ENCODE assay signal across 1 cellular context in the genomic region with DNA sequence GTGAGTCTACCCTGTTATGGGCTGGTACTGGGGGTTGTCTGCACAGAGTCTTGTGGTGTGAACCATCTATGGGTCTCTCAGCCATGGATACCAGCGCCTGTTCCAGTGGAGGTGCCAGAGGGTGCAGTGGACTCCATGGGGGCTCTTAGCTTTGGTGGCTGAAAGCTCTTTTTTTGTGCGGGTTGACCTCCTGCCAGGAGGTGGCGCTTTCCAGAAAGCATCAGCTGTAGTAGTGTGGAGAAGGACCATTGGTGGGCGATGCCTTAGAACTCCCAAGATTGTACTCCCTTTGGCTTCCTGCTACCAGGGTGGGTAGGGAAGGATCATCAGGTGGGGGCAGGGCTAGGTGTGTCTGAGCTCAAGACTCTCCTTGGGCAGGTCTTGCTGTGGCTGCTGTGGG.
TF ChIP-seq lines count a peak whose summit lies in the region.

No MANE protein-coding gene starts in this region.

TF ChIP-seq in SK-N-SH, 30 proteins besides CTCF, POLR2A, EP300 and RAD21 (continued from another document):
- TF ChIP-seq, protein P1, sequence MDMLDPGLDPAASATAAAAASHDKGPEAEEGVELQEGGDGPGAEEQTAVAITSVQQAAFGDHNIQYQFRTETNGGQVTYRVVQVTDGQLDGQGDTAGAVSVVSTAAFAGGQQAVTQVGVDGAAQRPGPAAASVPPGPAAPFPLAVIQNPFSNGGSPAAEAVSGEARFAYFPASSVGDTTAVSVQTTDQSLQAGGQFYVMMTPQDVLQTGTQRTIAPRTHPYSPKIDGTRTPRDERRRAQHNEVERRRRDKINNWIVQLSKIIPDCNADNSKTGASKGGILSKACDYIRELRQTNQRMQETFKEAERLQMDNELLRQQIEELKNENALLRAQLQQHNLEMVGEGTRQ (IDR thresholded peaks at IDR 0.05; ENCODE audit: borderline replicate concordance, low read depth, low read length): no peak
- no peak for TF ChIP-seq RXRA (IDR thresholded peaks at IDR 0.05; ENCODE audit: borderline replicate concordance, low read depth)
- TF ChIP-seq, protein P2, sequence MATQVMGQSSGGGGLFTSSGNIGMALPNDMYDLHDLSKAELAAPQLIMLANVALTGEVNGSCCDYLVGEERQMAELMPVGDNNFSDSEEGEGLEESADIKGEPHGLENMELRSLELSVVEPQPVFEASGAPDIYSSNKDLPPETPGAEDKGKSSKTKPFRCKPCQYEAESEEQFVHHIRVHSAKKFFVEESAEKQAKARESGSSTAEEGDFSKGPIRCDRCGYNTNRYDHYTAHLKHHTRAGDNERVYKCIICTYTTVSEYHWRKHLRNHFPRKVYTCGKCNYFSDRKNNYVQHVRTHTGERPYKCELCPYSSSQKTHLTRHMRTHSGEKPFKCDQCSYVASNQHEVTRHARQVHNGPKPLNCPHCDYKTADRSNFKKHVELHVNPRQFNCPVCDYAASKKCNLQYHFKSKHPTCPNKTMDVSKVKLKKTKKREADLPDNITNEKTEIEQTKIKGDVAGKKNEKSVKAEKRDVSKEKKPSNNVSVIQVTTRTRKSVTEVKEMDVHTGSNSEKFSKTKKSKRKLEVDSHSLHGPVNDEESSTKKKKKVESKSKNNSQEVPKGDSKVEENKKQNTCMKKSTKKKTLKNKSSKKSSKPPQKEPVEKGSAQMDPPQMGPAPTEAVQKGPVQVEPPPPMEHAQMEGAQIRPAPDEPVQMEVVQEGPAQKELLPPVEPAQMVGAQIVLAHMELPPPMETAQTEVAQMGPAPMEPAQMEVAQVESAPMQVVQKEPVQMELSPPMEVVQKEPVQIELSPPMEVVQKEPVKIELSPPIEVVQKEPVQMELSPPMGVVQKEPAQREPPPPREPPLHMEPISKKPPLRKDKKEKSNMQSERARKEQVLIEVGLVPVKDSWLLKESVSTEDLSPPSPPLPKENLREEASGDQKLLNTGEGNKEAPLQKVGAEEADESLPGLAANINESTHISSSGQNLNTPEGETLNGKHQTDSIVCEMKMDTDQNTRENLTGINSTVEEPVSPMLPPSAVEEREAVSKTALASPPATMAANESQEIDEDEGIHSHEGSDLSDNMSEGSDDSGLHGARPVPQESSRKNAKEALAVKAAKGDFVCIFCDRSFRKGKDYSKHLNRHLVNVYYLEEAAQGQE (IDR thresholded peaks at IDR 0.05; ENCODE audit: low read depth, low read length): no peak
- no peak for TF ChIP-seq FOSL2 (IDR thresholded peaks at IDR 0.05; ENCODE audit: borderline replicate concordance, low read depth)
- no peak for TF ChIP-seq GATA2 (CRISPR knock-in tag; IDR thresholded peaks at IDR 0.05)
- TF ChIP-seq NFIC (IDR thresholded peaks at IDR 0.05; ENCODE audit: borderline replicate concordance): no peak
- TF ChIP-seq, protein P3, sequence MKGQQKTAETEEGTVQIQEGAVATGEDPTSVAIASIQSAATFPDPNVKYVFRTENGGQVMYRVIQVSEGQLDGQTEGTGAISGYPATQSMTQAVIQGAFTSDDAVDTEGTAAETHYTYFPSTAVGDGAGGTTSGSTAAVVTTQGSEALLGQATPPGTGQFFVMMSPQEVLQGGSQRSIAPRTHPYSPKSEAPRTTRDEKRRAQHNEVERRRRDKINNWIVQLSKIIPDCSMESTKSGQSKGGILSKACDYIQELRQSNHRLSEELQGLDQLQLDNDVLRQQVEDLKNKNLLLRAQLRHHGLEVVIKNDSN (IDR thresholded peaks at IDR 0.05; ENCODE audit: borderline replicate concordance, low read depth): no peak
TF ChIP-seq in SK-N-SH: peak in this region for 0.
